15 cellular contexts compared by ENCODE assay signal in the genomic region with DNA sequence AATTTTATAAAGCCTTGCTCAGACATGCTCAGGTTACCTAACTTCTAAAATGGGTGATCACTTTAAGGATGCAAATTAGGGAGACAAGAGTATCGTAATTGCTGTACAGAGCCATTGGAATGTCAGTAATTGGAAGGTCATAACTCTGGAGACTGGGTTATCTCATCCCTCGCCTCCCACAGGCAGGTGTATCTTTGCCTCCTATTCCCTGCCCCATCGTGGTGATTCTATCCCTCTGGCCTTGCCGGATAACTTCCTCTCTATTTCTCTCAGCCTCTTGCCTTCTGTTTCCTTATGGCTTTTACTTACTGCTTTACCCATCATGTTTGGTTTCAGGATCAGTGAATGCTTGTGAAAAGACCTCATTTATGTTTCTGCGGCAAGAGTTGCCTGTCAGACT. TPM values are rescaled to one million over a fixed set of nuclear protein-coding genes. Genes with fewer than 3 reads are reported as not detected.
DNase-seq lines count a peak whose midpoint lies in the region; ATAC-seq, FAIRE-seq and TF ChIP-seq lines count a peak whose summit lies in the region.
"Had no signal": no experiment of that assay in that cellular context is flagged by ENCODE, and none has a peak within 500 bp of the region (broad histone marks: within the 10 kb centered on the region; RNA-seq: fewer than 3 reads in every experiment).

No MANE protein-coding gene starts in this region.

- H3K9me3 ChIP-seq in K562 (replicated peaks; ENCODE audit: control insufficient read depth, insufficient read depth, low read depth, low read length), result no peaks in the 10 kb centered on the region
- H3K9me3 ChIP-seq: ascending aorta, mucosa of descending colon had no signal

- no peak for FAIRE-seq in K562 (lab: Jason Lieb, UNC)
- no peak for FAIRE-seq in GM12891 (lab: Jason Lieb, UNC)
- FAIRE-seq: endothelial cell of umbilical vein had no signal

- H3K27ac ChIP-seq in K562 (ENCODE audit: extremely low read depth, low read depth, low read length), result no peak overlapping the region
- H3K27ac ChIP-seq: ascending aorta had no signal

- H3K4me3 Mint-ChIP-seq in activated naive CD4-positive, alpha-beta T cell treated with anti-CD3 and anti-CD28 coated beads, Interleukin-2, amount 50 U/mL, for 24 hours, result peak overlapping the region; percentile 96
- peak overlapping the region in 1 of 2 donors; percentile 32 for H3K4me3 Mint-ChIP-seq in stimulated activated naive B cell treated with anti-CD40 and anti-IgM and Interleukin-4, amounts not matched to agents 10 μg/mL and 1 μg/mL and 100 μg/mL, for 72 hours

- intact Hi-C loops in K562 (cut with micrococcal nuclease), result no loop called here

- no peak for TF ChIP-seq RAD21 in K562 (CRISPR knock-in tag; conservative IDR thresholded peaks at IDR 0.05 in 1 of 2, IDR thresholded peaks at IDR 0.05 in 1 of 2)

- 0 out of 2 replicates have a peak, but pooled peaks cover 6% of the 10 kb centered on the region for H4K20me1 ChIP-seq in K562 (replicated peaks; ENCODE audit: control insufficient read depth, insufficient read depth, low read length)

- no peaks in the 10 kb centered on the region for H3K9me3 Mint-ChIP-seq in activated naive CD4-positive, alpha-beta T cell treated with anti-CD3 and anti-CD28 coated beads, Interleukin-2, amount 50 U/mL, for 24 hours
- no peaks in the 10 kb centered on the region for H3K9me3 Mint-ChIP-seq in stimulated activated naive B cell treated with anti-CD40 and anti-IgM and Interleukin-4, amounts not matched to agents 10 μg/mL and 1 μg/mL and 100 μg/mL, for 72 hours

- peaks cover 40% of the 10 kb centered on the region for H3K36me3 ChIP-seq in K562 (ENCODE audit: control insufficient read depth, insufficient read depth, low read length)
- H3K36me3 ChIP-seq: ascending aorta had no signal

- peak overlapping the region in 1 of 2 experiments; percentile 80; a peak in 1 of 4 replicates for H3K9ac ChIP-seq in K562 (ENCODE audit: insufficient read depth in 1 of 2, low read depth in 2 of 2, low read length in 2 of 2)

- TF ChIP-seq EP300 in K562 (IDR thresholded peaks at IDR 0.05; ENCODE audit: low read length), result no peak

- DNase-seq in activated naive CD4-positive, alpha-beta T cell (lab: John Stamatoyannopoulos, UW), result no peak
- DNase-seq in NB4 (ENCODE audit: low read depth) (no peak), K562 (ENCODE audit: extremely low read depth in 1 of 4, low spot score in 3 of 4) (no peak), GM12891 (ENCODE audit: insufficient read length, low spot score) (no peak)
- DNase-seq in stimulated activated naive B cell treated with anti-CD40 and anti-IgM and Interleukin-4, amounts not matched to agents 10 μg/mL and 1 μg/mL and 100 μg/mL, for 72 hours, result no peak
- DNase-seq in central memory CD4-positive, alpha-beta T cell, result no peak
- DNase-seq: activated CD4-positive, alpha-beta T cell treated with anti-CD3 and anti-CD28 coated beads for 4 hours; mucosa of descending colon; NCI-H446; right cardiac atrium; Right ventricle myocardium superior had no signal

- ATAC-seq in K562, result no peak
- no peak for ATAC-seq in stimulated activated naive B cell treated with anti-CD40 and anti-IgM and Interleukin-4, amounts not matched to agents 10 μg/mL and 1 μg/mL and 100 μg/mL, for 72 hours (replicated peaks)
- no peak for ATAC-seq in GM19463 (IDR thresholded peaks at IDR 0.05; ENCODE audit: unreplicated experiment)
- ATAC-seq: mucosa of descending colon, right cardiac atrium had no signal

- no TSS peak for BruUV-seq in K562 (replicated peaks; lab: Mats Ljungman, UMichigan)

- CTCF ChIA-PET in K562 (lab: Yijun Ruan, JAX; ENCODE audit: low intra/inter-chr PET ratio), result no interaction called here

- POLR2A ChIA-PET in K562 (lab: Yijun Ruan, JAX), result interaction anchor here (0.6 kb wide), 1 partner anchor 931 kb away, joined by 3 read pairs; no protein-coding TSS in a partner anchor

- H3K4me1 ChIP-seq in K562 (replicated peaks in 1 of 2; ENCODE audit: control insufficient read depth in 2 of 2, insufficient read depth in 2 of 2, low read length in 2 of 2), result peaks cover 17 to 40% of the 10 kb centered on the region in 2 experiments; a peak in 4 of 5 replicates

- no peaks in the 10 kb centered on the region for H3K9me1 ChIP-seq in K562 (ENCODE audit: control insufficient read depth, insufficient read depth, low read length)

- H3K27ac Mint-ChIP-seq in activated naive CD4-positive, alpha-beta T cell treated with anti-CD3 and anti-CD28 coated beads, Interleukin-2, amount 50 U/mL, for 24 hours, result no peak overlapping the region
- H3K27ac Mint-ChIP-seq in stimulated activated naive B cell treated with anti-CD40 and anti-IgM and Interleukin-4, amounts not matched to agents 10 μg/mL and 1 μg/mL and 100 μg/mL, for 72 hours, result peak overlapping the region; percentile 51

- H3K27me3 Mint-ChIP-seq in activated naive CD4-positive, alpha-beta T cell treated with anti-CD3 and anti-CD28 coated beads, Interleukin-2, amount 50 U/mL, for 24 hours, result no peaks in the 10 kb centered on the region
- H3K27me3 Mint-ChIP-seq in stimulated activated naive B cell treated with anti-CD40 and anti-IgM and Interleukin-4, amounts not matched to agents 10 μg/mL and 1 μg/mL and 100 μg/mL, for 72 hours, result no peaks in the 10 kb centered on the region

- in situ Hi-C loops in K562 (cut with MboI), result no loop called here

- no peaks in the 10 kb centered on the region for H3K27me3 ChIP-seq in K562 (ENCODE audit: control insufficient read depth in 2 of 2, insufficient read depth in 2 of 2, low read length in 2 of 2)
- H3K27me3 ChIP-seq: ascending aorta had no signal

- peak overlapping the region; percentile 96 for H3K4me2 ChIP-seq in K562 (ENCODE audit: insufficient read depth, low read length)

- WGBS in K562 (ENCODE audit: insufficient coverage, low coverage, missing lambda C conversion rate), result 46% methylated on average over 5 of the region's 5 CpGs

- no peak for TF ChIP-seq CTCF in NB4 (IDR thresholded peaks at IDR 0.05; ENCODE audit: low read depth, low read length)
- no peak for TF ChIP-seq CTCF in K562 (IDR thresholded peaks at IDR 0.05 in 2 of 3, conservative IDR thresholded peaks at IDR 0.05 in 1 of 3; ENCODE audit: insufficient read depth in 2 of 3, low read depth in 1 of 3, low read length in 3 of 3)

- TF ChIP-seq POLR2A in NB4 (IDR thresholded peaks at IDR 0.05; ENCODE audit: extremely low read depth, insufficient read length) (no peak), K562 (conservative IDR thresholded peaks at IDR 0.05) (no peak), GM12891 (IDR thresholded peaks at IDR 0.05; ENCODE audit: low read depth, low read length) (no peak)

- peak overlapping the region; percentile 96 for H3K4me3 ChIP-seq in NB4 (ENCODE audit: low read depth, low read length)
- H3K4me3 ChIP-seq in K562, result 0 out of 2 replicates have a peak overlapping the region, but pooled peaks have one; percentile 88
- H3K4me3 ChIP-seq: ascending aorta, mucosa of descending colon had no signal

- H3K79me2 ChIP-seq in K562 (ENCODE audit: control insufficient read depth, insufficient read depth, low read length), result peaks cover 63% of the 10 kb centered on the region

- H3K36me3 Mint-ChIP-seq in activated naive CD4-positive, alpha-beta T cell treated with anti-CD3 and anti-CD28 coated beads, Interleukin-2, amount 50 U/mL, for 24 hours, result peaks cover 16% of the 10 kb centered on the region
- H3K36me3 Mint-ChIP-seq in stimulated activated naive B cell treated with anti-CD40 and anti-IgM and Interleukin-4, amounts not matched to agents 10 μg/mL and 1 μg/mL and 100 μg/mL, for 72 hours, result peaks cover 2 to 4% of the 10 kb centered on the region in 2 donors

- no peak overlapping the region for H2AFZ ChIP-seq in K562 (ENCODE audit: low read depth, low read length)

- H3K4me1 Mint-ChIP-seq in activated naive CD4-positive, alpha-beta T cell treated with anti-CD3 and anti-CD28 coated beads, Interleukin-2, amount 50 U/mL, for 24 hours, result peaks cover 69% of the 10 kb centered on the region
- H3K4me1 Mint-ChIP-seq in stimulated activated naive B cell treated with anti-CD40 and anti-IgM and Interleukin-4, amounts not matched to agents 10 μg/mL and 1 μg/mL and 100 μg/mL, for 72 hours, result peaks cover 13 to 39% of the 10 kb centered on the region in 2 donors

TF ChIP-seq in K562, 482 proteins besides CTCF, POLR2A, EP300 and RAD21 (continues in another document):
- TF ChIP-seq ZNF12 (CRISPR knock-in tag; IDR thresholded peaks at IDR 0.05) (no peak), NFIX (CRISPR knock-in tag; IDR thresholded peaks at IDR 0.05; ENCODE audit: low read depth) (no peak), SAFB (IDR thresholded peaks at IDR 0.05; ENCODE audit: borderline replicate concordance, low read depth, low read length) (no peak), CTBP1 (IDR thresholded peaks at IDR 0.05; ENCODE audit: borderline replicate concordance) (peak; percentile 37; the same call in 1 of the 2 replicates), RBM25 (IDR thresholded peaks at IDR 0.05; ENCODE audit: low read depth, low read length, severe bottlenecking) (no peak)

TF ChIP-seq in GM12891, 5 proteins besides CTCF, POLR2A, EP300 and RAD21:
- no peak for TF ChIP-seq SPI1 (IDR thresholded peaks at IDR 0.05; ENCODE audit: low read depth, low read length)
- TF ChIP-seq POLR2AphosphoS5 (IDR thresholded peaks at IDR 0.05; ENCODE audit: low read depth, low read length), result no peak
- TF ChIP-seq TAF1 (IDR thresholded peaks at IDR 0.05; ENCODE audit: low read depth, low read length), result no peak
- no peak for TF ChIP-seq PAX5 (IDR thresholded peaks at IDR 0.05; ENCODE audit: insufficient read depth, low read length, severe bottlenecking)
- no peak for TF ChIP-seq POU2F2 (IDR thresholded peaks at IDR 0.05; ENCODE audit: low read depth, low read length)
TF ChIP-seq in GM12891: peak in this region for 0.

RNA-seq across cellular contexts. Expression of a gene that starts 2.5 kb away (rescaled TPM):
- 151 and 203 TPM in 2 replicates for total RNA-seq in K562 (2011; cell fraction: chromatin; rRNA removed; ENCODE audit: low replicate concordance)
- total RNA-seq in K562 (2011; cell fraction: nucleolus; rRNA removed), result 36.9 and 40.5 TPM in 2 replicates
- 71.6 and 105 TPM in 2 replicates for total RNA-seq in K562 (2011; cell fraction: nucleoplasm; rRNA removed)
- total RNA-seq in K562 (2014; rRNA removed), result 14.0 and 18.0 TPM in 2 replicates
- total RNA-seq in K562 (2014; rRNA removed; fragmentation: Illumina TruSeq; extraction: Trizol), result 13.9 and 19.2 TPM in 2 replicates
- total RNA-seq in K562 (2015; rRNA removed; fragmentation: Illumina TruSeq; extraction: Trizol), result 6.9 TPM in 2 replicates
- total RNA-seq in K562 (2021), result 13.4 and 15.1 TPM in 2 replicates
- polyA plus RNA-seq in K562 (2011; rRNA removed), result 155 and 176 TPM in 2 replicates
- polyA plus RNA-seq in K562 (2011; cell fraction: cytosol; rRNA removed), result 57.1 and 62.9 TPM in 2 replicates
- polyA plus RNA-seq in K562 (2011; cell fraction: nucleus; rRNA removed), result 119 and 188 TPM in 2 replicates
- 10.5 and 15.1 TPM in 2 replicates for polyA plus RNA-seq in K562 (2012)
- polyA plus RNA-seq in K562 (2014; fragmentation: Illumina TruSeq; extraction: Trizol), result 14.6 and 17.2 TPM in 2 replicates
- polyA plus RNA-seq in K562 (2014; fragmentation: Nextera tagmentation; extraction: Ambion mirVana), result 1 to 10 TPM; 3.5 to 4.2 TPM
- polyA plus RNA-seq in K562 (2014; rRNA removed), result 12.3 and 12.7 TPM in 2 replicates
- 299 and 351 TPM in 2 replicates for polyA minus RNA-seq in K562 (2011; rRNA and poly(A)+ RNA removed)
- 75.0 and 80.5 TPM in 2 replicates for polyA minus RNA-seq in K562 (2011; cell fraction: cytosol; rRNA and poly(A)+ RNA removed)
- polyA minus RNA-seq in K562 (2011; cell fraction: nucleus; rRNA and poly(A)+ RNA removed), result 64.0 and 112 TPM in 2 replicates
- polyA plus RNA-seq in GM12891 (2012; ENCODE audit: low read depth, missing spikeins), result 14.4 TPM
